In genomic region chr22:43060213-43060612, GRCh38 we compare ENCODE assay signal across 8 cellular contexts. TPM values are rescaled to one million over a fixed set of nuclear protein-coding genes. Genes with fewer than 3 reads are reported as not detected.
DNase-seq lines count a peak whose midpoint lies in the region; ATAC-seq and TF ChIP-seq lines count a peak whose summit lies in the region.

No MANE protein-coding gene starts in this region.

- no peak overlapping the region for H2AFZ ChIP-seq in osteoblast (ENCODE audit: low read length)

- H3K4me1 ChIP-seq in osteoblast (ENCODE audit: insufficient read depth, low read length): no peaks in the 10 kb centered on the region

- POLR2A ChIA-PET in AG04450 (lab: Yijun Ruan, JAX): interaction anchor here (0.5 to 0.6 kb wide), 2 partner anchors 196 to 425 kb away, joined by 3 to 4 read pairs; no protein-coding TSS in a partner anchor

- no peak overlapping the region for H3K4me2 ChIP-seq in osteoblast (ENCODE audit: insufficient read depth, low read length)

- no peak for ATAC-seq in HG02870 (IDR thresholded peaks at IDR 0.05; ENCODE audit: unreplicated experiment)
- no peak for ATAC-seq in HG03378 (IDR thresholded peaks at IDR 0.05; ENCODE audit: unreplicated experiment)

- H3K27me3 ChIP-seq in AG04450 (ENCODE audit: control insufficient read depth, insufficient read depth, low read length) (no peaks in the 10 kb centered on the region), osteoblast (ENCODE audit: insufficient read depth, low read length) (no peaks in the 10 kb centered on the region)

- H4K20me1 ChIP-seq in osteoblast (ENCODE audit: insufficient read depth, low read length): no peaks in the 10 kb centered on the region

- no peaks in the 10 kb centered on the region; the same call in 1 of the 2 replicates for H3K9me3 ChIP-seq in AG04450 (ENCODE audit: control insufficient read depth, insufficient read depth, low read length)
- no peaks in the 10 kb centered on the region for H3K9me3 ChIP-seq in osteoblast (ENCODE audit: low read depth, low read length)

- CTCF ChIA-PET in AG04450 (lab: Charles Lee): interaction anchor here (0.8 to 1.3 kb wide), 6 partner anchors 9 to 243 kb away, joined by 3 to 6 read pairs (median 3); no protein-coding TSS in a partner anchor

- TF ChIP-seq CTCF in AG04450 (IDR thresholded peaks at IDR 0.05; ENCODE audit: low read depth, low read length) (peak; percentile 56), GM12873 (IDR thresholded peaks at IDR 0.05; ENCODE audit: insufficient read depth, low read depth, low read length, missing control alignments) (peak; percentile 86), choroid plexus epithelial cell (conservative IDR thresholded peaks at IDR 0.05; ENCODE audit: low read depth, low read length) (peak; percentile 80), osteoblast (IDR thresholded peaks at IDR 0.05; ENCODE audit: extremely low read depth, low read depth, low read length) (peak; percentile 61)

- no peaks in the 10 kb centered on the region for H3K79me2 ChIP-seq in osteoblast (ENCODE audit: insufficient read depth, low read length)

- DNase-seq in AG04450 (ENCODE audit: low read depth, low spot score): no peak
- DNase-seq in T-helper 1 cell: peak in 3 of 5 donors; percentile 11 to 37 (median 14)
- DNase-seq in choroid plexus epithelial cell (ENCODE audit: low read depth): peak; percentile 35
- no peak for DNase-seq in osteoblast (ENCODE audit: insufficient read length, low spot score, missing footprints)
- no peak for DNase-seq in NCI-H1436 (lab: John Stamatoyannopoulos, UW)

- peaks cover 11% of the 10 kb centered on the region for H3K36me3 ChIP-seq in osteoblast (ENCODE audit: insufficient read depth, low read length)

- H3K27ac ChIP-seq in AG04450 (ENCODE audit: low read depth, low read length) (no peak overlapping the region), osteoblast (ENCODE audit: low read depth, low read length) (no peak overlapping the region)

- H3K4me3 ChIP-seq in AG04450 (ENCODE audit: low read depth, low read length): no peak overlapping the region
- H3K4me3 ChIP-seq in choroid plexus epithelial cell (ENCODE audit: low read depth, low read length): no peak overlapping the region
- H3K4me3 ChIP-seq in osteoblast (ENCODE audit: insufficient read depth, low read length): no peak overlapping the region

RNA-seq across cellular contexts. Expression of gene TTLL1, which starts 29.0 kb away (rescaled TPM):
- polyA plus RNA-seq in AG04450 (2011; rRNA removed): 17.5 and 18.8 TPM in 2 replicates
- 17.1 and 19.6 TPM in 2 replicates for polyA minus RNA-seq in AG04450 (2011; rRNA and poly(A)+ RNA removed)
- 15.9 and 20.0 TPM in 2 replicates for total RNA-seq in osteoblast

RNA-seq across cellular contexts. Expression of gene PACSIN2, which starts 45.3 kb away (rescaled TPM):
- polyA plus RNA-seq in AG04450 (2011; rRNA removed): 59.6 and 60.2 TPM in 2 replicates
- 27.0 and 32.7 TPM in 2 replicates for polyA minus RNA-seq in AG04450 (2011; rRNA and poly(A)+ RNA removed)
- 33.0 and 38.0 TPM in 2 replicates for total RNA-seq in osteoblast

RNA-seq across cellular contexts. Expression of gene BIK, which starts 50.3 kb away (rescaled TPM):
- not detected in 2 replicates for polyA plus RNA-seq in AG04450 (2011; rRNA removed)
- not detected in 2 replicates for polyA minus RNA-seq in AG04450 (2011; rRNA and poly(A)+ RNA removed)
- total RNA-seq in osteoblast: not detected in 2 replicates

Comparison
In these comparisons a context has a peak if more than half of its experiments do, and no peak if none do; other contexts are left out.
1. DNase-seq: peak in T-helper 1 cell (3 of 5) and choroid plexus epithelial cell (single experiment); none in AG04450 (single experiment), osteoblast (single experiment) and NCI-H1436 (single experiment).
2. Peak in every context shown above with its lines, with median percentiles within 50 percentile points of each other: CTCF ChIP-seq.